In genomic region chr1:181443231-181443853, GRCh38 we compare ENCODE assay signal across 29 cellular contexts. TPM values are rescaled to one million over a fixed set of nuclear protein-coding genes. Genes with fewer than 3 reads are reported as not detected.
A peak's percentile ranks its signal among the peaks of the same experiment; 100 is the strongest.
DNase-seq lines count a peak whose midpoint lies in the region; ATAC-seq lines count a peak whose summit lies in the region.
"Had no signal": no experiment of that assay in that cellular context is flagged by ENCODE, and none has a peak within 500 bp of the region (broad histone marks: within the 10 kb centered on the region; RNA-seq: fewer than 3 reads in every experiment).

No MANE protein-coding gene starts in this region.

- no peaks in the 10 kb centered on the region for H3K27me3 ChIP-seq in HAP-1 (ENCODE audit: low read depth)
- H3K27me3 ChIP-seq: BE2C, MG63, SJSA1 had no signal

- in situ Hi-C loops in HAP-1 (cut with MboI; ENCODE audit: low sequenced_read_pairs), result no loop called here

- H3K4me3 Mint-ChIP-seq in activated T-helper 17 cell treated with anti-CD3 and anti-CD28 coated beads, Interleukin-2, amount 50 U/mL, for 72 hours, result no peak overlapping the region
- H3K4me3 Mint-ChIP-seq: CD14-positive monocyte; CD8-positive, alpha-beta memory T cell; T-cell had no signal

- H3K27me3 Mint-ChIP-seq in activated T-helper 17 cell treated with anti-CD3 and anti-CD28 coated beads, Interleukin-2, amount 50 U/mL, for 72 hours, result no peaks in the 10 kb centered on the region

- no peaks in the 10 kb centered on the region for H3K36me3 ChIP-seq in HAP-1 (replicated peaks)
- H3K36me3 ChIP-seq: BE2C, MG63, SJSA1 had no signal

- no peak for DNase-seq in activated naive CD4-positive, alpha-beta T cell treated with anti-CD3 and anti-CD28 coated beads, Interleukin-2, amount 50 U/mL, for 72 hours (ENCODE audit: low spot score in 2 of 2)
- no peak for DNase-seq in activated naive CD4-positive, alpha-beta T cell treated with anti-CD3 and anti-CD28 coated beads, Interleukin-2, amount 50 U/mL, for 16 hours
- DNase-seq in SW480 (ENCODE audit: low spot score) (no peak), SHP77 (lab: John Stamatoyannopoulos, UW) (no peak), HAP-1 (ENCODE audit: low spot score in 2 of 2) (no peak), NOMO-1 treated with DMSO at 0.1 percent for 48 hours (lab: John Stamatoyannopoulos, UW; ENCODE audit: unreplicated experiment) (no peak)
- DNase-seq: BE2C; CD8-positive, alpha-beta memory T cell; DND-41; GM23248; H7; KG1; MG63; NCI-H1048; NCI-H1417; NCI-H1694; NCI-H2029 treated with DMSO at 0.1 percent for 48 hours; NCI-H446 treated with DMSO at 0.1 percent for 48 hours; NCI-H526; NCI-H82; NK-92 treated with Interleukin-12 subunit alpha and Interleukin-12 subunit beta, amount 100 ng/mL, for 24 hours; PC-9; T-cell had no signal

- H3K4me3 ChIP-seq in HAP-1, result no peak overlapping the region
- H3K4me3 ChIP-seq: GM23248, MG63, PC-9, SJSA1 had no signal

- H3K4me1 Mint-ChIP-seq in activated T-helper 17 cell treated with anti-CD3 and anti-CD28 coated beads, Interleukin-2, amount 50 U/mL, for 72 hours, result no peaks in the 10 kb centered on the region
- H3K4me1 Mint-ChIP-seq: CD14-positive monocyte; CD8-positive, alpha-beta memory T cell; T-cell had no signal

- peak; percentile 36 to 64 for ATAC-seq in activated naive CD4-positive, alpha-beta T cell treated with anti-CD3 and anti-CD28 coated beads, Interleukin-2, amount 50 U/mL, for 72 hours
- peak; percentile 62 for ATAC-seq in HG02852 (IDR thresholded peaks at IDR 0.05; ENCODE audit: unreplicated experiment)
- peak; percentile 46 for ATAC-seq in activated T-helper 17 cell treated with anti-CD3 and anti-CD28 coated beads, Interleukin-2, amount 50 U/mL, for 72 hours (replicated peaks)
- ATAC-seq: Right ventricle myocardium inferior, T-cell had no signal

- no peak overlapping the region for H3K27ac Mint-ChIP-seq in activated naive CD4-positive, alpha-beta T cell treated with anti-CD3 and anti-CD28 coated beads, Interleukin-2, amount 50 U/mL, for 72 hours
- no peak overlapping the region for H3K27ac Mint-ChIP-seq in activated T-helper 17 cell treated with anti-CD3 and anti-CD28 coated beads, Interleukin-2, amount 50 U/mL, for 72 hours
- H3K27ac Mint-ChIP-seq: CD8-positive, alpha-beta memory T cell; T-cell had no signal

- H3K4me1 ChIP-seq in HAP-1, result no peaks in the 10 kb centered on the region
- H3K4me1 ChIP-seq: BE2C, SJSA1 had no signal

- no peaks in the 10 kb centered on the region for H3K36me3 Mint-ChIP-seq in activated naive CD4-positive, alpha-beta T cell treated with anti-CD3 and anti-CD28 coated beads, Interleukin-2, amount 50 U/mL, for 72 hours
- no peaks in the 10 kb centered on the region for H3K36me3 Mint-ChIP-seq in activated T-helper 17 cell treated with anti-CD3 and anti-CD28 coated beads, Interleukin-2, amount 50 U/mL, for 72 hours (ENCODE audit: low read depth)
- H3K36me3 Mint-ChIP-seq: CD14-positive monocyte; CD8-positive, alpha-beta memory T cell; T-cell had no signal

- H3K9me3 Mint-ChIP-seq in activated naive CD4-positive, alpha-beta T cell treated with anti-CD3 and anti-CD28 coated beads, Interleukin-2, amount 50 U/mL, for 72 hours, result no peaks in the 10 kb centered on the region
- no peaks in the 10 kb centered on the region for H3K9me3 Mint-ChIP-seq in activated T-helper 17 cell treated with anti-CD3 and anti-CD28 coated beads, Interleukin-2, amount 50 U/mL, for 72 hours
- H3K9me3 Mint-ChIP-seq: CD8-positive, alpha-beta memory T cell; T-cell had no signal

- H3K9me3 ChIP-seq in HAP-1, result no peaks in the 10 kb centered on the region
- H3K9me3 ChIP-seq: BE2C, MG63, SJSA1 had no signal

RNA-seq across cellular contexts. Expression of gene CACNA1E, which starts 40.0 kb away (rescaled TPM):
- total RNA-seq in activated naive CD4-positive, alpha-beta T cell treated with anti-CD3 and anti-CD28 coated beads, Interleukin-2, amount 50 U/mL, for 72 hours, result under 1 TPM; 0.02 to 0.16 TPM
- under 1 TPM in 1 of 2 donors, not detected in 1; 0.11 TPM for total RNA-seq in activated T-helper 17 cell treated with anti-CD3 and anti-CD28 coated beads, Interleukin-2, amount 50 U/mL, for 72 hours
- total RNA-seq: CD8-positive, alpha-beta memory T cell; GM23248; PC-9; RPMI7951; SJSA1 had no signal
